Comparison of ENCODE assay signal across 10 cellular contexts in the genomic region with DNA sequence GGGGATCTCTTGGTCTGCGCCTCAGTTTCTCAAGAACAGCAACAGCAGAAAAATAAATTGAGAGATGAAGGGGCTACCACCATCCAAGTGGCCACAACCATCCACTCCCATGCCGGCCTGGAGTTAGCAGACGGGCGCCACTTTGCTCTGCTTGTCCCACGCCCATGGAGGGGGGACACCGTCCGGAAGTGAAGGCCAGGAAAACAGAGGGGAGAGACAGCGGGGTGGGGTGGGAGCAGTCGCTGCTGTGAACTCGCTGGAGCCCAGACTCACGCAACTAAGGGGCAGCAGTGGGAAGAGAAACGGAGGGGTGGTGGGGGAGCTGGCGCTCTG.
A peak's percentile ranks its signal among the peaks of the same experiment; 100 is the strongest.
DNase-seq lines count a peak whose midpoint lies in the region; ATAC-seq and TF ChIP-seq lines count a peak whose summit lies in the region.
"Had no signal": no experiment of that assay in that cellular context is flagged by ENCODE, and none has a peak within 500 bp of the region (broad histone marks: within the 10 kb centered on the region; RNA-seq: fewer than 3 reads in every experiment).

No MANE protein-coding gene starts in this region.

- TF ChIP-seq CTCF in activated B cell treated with CpG ODN at 0.5 μM for 24 hours (IDR thresholded peaks at IDR 0.05) (no peak), gastroesophageal sphincter (IDR thresholded peaks at IDR 0.05) (no peak), progenitor cell of endocrine pancreas (IDR thresholded peaks at IDR 0.05; ENCODE audit: unreplicated experiment) (no peak)

- ATAC-seq in CD4-positive, CD25-positive, alpha-beta regulatory T cell (ENCODE audit: low read depth in 2 of 2): no peak
- ATAC-seq in activated B cell treated with CpG ODN at 0.5 μM for 24 hours (ENCODE audit: low read depth) (no peak), gastroesophageal sphincter (no peak), HG02981 (IDR thresholded peaks at IDR 0.05; ENCODE audit: unreplicated experiment) (no peak)
- ATAC-seq: HCT116 had no signal

- peaks cover 0 to 4% (median 0%) of the 10 kb centered on the region in 7 donors for H3K9me3 Mint-ChIP-seq in CD4-positive, CD25-positive, alpha-beta regulatory T cell
- H3K9me3 Mint-ChIP-seq in activated B cell treated with CpG ODN at 0.5 μM for 24 hours (no peaks in the 10 kb centered on the region), progenitor cell of endocrine pancreas (ENCODE audit: low read depth) (peaks cover 7% of the 10 kb centered on the region)

- no peak overlapping the region for H3K4me3 ChIP-seq in CD4-positive, CD25-positive, alpha-beta regulatory T cell (ENCODE audit: low read depth, low read length)
- peak overlapping the region; percentile 49 to 67 for H3K4me3 ChIP-seq in gastroesophageal sphincter
- peak overlapping the region; percentile 45 for H3K4me3 ChIP-seq in skeletal muscle cell (ENCODE audit: low read depth, low read length)
- no peak overlapping the region for H3K4me3 ChIP-seq in MG63

- peak overlapping the region in 1 of 3 donors; percentile 69 for H3K27ac Mint-ChIP-seq in CD4-positive, CD25-positive, alpha-beta regulatory T cell
- H3K27ac Mint-ChIP-seq in activated B cell treated with CpG ODN at 0.5 μM for 24 hours (peak overlapping the region; percentile 75), progenitor cell of endocrine pancreas (no peak overlapping the region)

- intact Hi-C loops in activated B cell treated with CpG ODN at 0.5 μM for 24 hours (cut with micrococcal nuclease): loop anchor here (1.0 to 2.0 kb wide), 3 partner anchors 24 to 51 kb away; no protein-coding TSS in a partner anchor
- intact Hi-C loops in posterior vena cava (cut with DNase I): loop anchor here in 1 of 2 donors (5.0 kb wide), 1 partner anchor 215 kb away; no protein-coding TSS in a partner anchor

- no peaks in the 10 kb centered on the region for H3K36me3 Mint-ChIP-seq in CD4-positive, CD25-positive, alpha-beta regulatory T cell
- no peaks in the 10 kb centered on the region for H3K36me3 Mint-ChIP-seq in activated B cell treated with CpG ODN at 0.5 μM for 24 hours (ENCODE audit: low read depth)
- no peaks in the 10 kb centered on the region for H3K36me3 Mint-ChIP-seq in progenitor cell of endocrine pancreas (ENCODE audit: insufficient read depth)

- H3K27me3 Mint-ChIP-seq in CD4-positive, CD25-positive, alpha-beta regulatory T cell: peaks cover 69% of the 10 kb centered on the region
- H3K27me3 Mint-ChIP-seq in activated B cell treated with CpG ODN at 0.5 μM for 24 hours (peaks cover 3% of the 10 kb centered on the region), progenitor cell of endocrine pancreas (no peaks in the 10 kb centered on the region)

- H3K27ac ChIP-seq in CD4-positive, CD25-positive, alpha-beta regulatory T cell (ENCODE audit: insufficient read depth, low read length, poor library complexity, severe bottlenecking): no peak overlapping the region
- H3K27ac ChIP-seq in gastroesophageal sphincter: peak overlapping the region in 3 of 4 donors; percentile 28 to 78 (median 71)

- peaks cover 21% of the 10 kb centered on the region for H3K27me3 ChIP-seq in CD4-positive, CD25-positive, alpha-beta regulatory T cell (ENCODE audit: control insufficient read depth, insufficient read depth, low read length)
- no peaks in the 10 kb centered on the region for H3K27me3 ChIP-seq in gastroesophageal sphincter
- H3K27me3 ChIP-seq in MG63: no peaks in the 10 kb centered on the region

- TF ChIP-seq EP300 in gastroesophageal sphincter (IDR thresholded peaks at IDR 0.05): no peak

- H3K9me3 ChIP-seq in CD4-positive, CD25-positive, alpha-beta regulatory T cell (ENCODE audit: control insufficient read depth in 2 of 2, low read length in 2 of 2): no peaks in the 10 kb centered on the region
- H3K9me3 ChIP-seq in gastroesophageal sphincter (peaks cover 0 to 9% (median 0%) of the 10 kb centered on the region in 3 donors), MG63 (0 out of 2 replicates have a peak, but pooled peaks cover 3% of the 10 kb centered on the region)

- H3K4me1 Mint-ChIP-seq in CD4-positive, CD25-positive, alpha-beta regulatory T cell: peaks cover 0 to 15% (median 7%) of the 10 kb centered on the region in 4 donors
- H3K4me1 Mint-ChIP-seq in activated B cell treated with CpG ODN at 0.5 μM for 24 hours (peaks cover 13% of the 10 kb centered on the region), progenitor cell of endocrine pancreas (ENCODE audit: low read depth) (no peaks in the 10 kb centered on the region)

- peaks cover 14% of the 10 kb centered on the region for H3K4me1 ChIP-seq in CD4-positive, CD25-positive, alpha-beta regulatory T cell (ENCODE audit: control insufficient read depth, insufficient read depth, low read length, poor library complexity, severe bottlenecking)
- H3K4me1 ChIP-seq in gastroesophageal sphincter: peaks cover 0 to 20% (median 4%) of the 10 kb centered on the region in 3 donors

- no peak for TF ChIP-seq POLR2A in gastroesophageal sphincter (IDR thresholded peaks at IDR 0.05)

- H3K36me3 ChIP-seq in CD4-positive, CD25-positive, alpha-beta regulatory T cell (ENCODE audit: control insufficient read depth, insufficient read depth, low read length): no peaks in the 10 kb centered on the region
- H3K36me3 ChIP-seq in gastroesophageal sphincter (no peaks in the 10 kb centered on the region), MG63 (no peaks in the 10 kb centered on the region)

- 28% methylated on average over 5 of the region's 13 CpGs; no CpG with 5 or more reads in 1 of the 2 donors for WGBS in gastroesophageal sphincter (ENCODE audit: low coverage in 1 of 2), 2 donors

- no peak for DNase-seq in CD4-positive, CD25-positive, alpha-beta regulatory T cell
- DNase-seq in activated B cell treated with CpG ODN at 0.5 μM for 24 hours: no peak
- no peak for DNase-seq in skeletal muscle cell (ENCODE audit: low read depth)
- DNase-seq in posterior vena cava (ENCODE audit: low spot score): no peak
- no peak for DNase-seq in MG63
- no peak for DNase-seq in progenitor cell of endocrine pancreas (ENCODE audit: low spot score, unreplicated experiment)
- DNase-seq: SIG-M5 had no signal

- peak overlapping the region; percentile 83 to 89 (median 86) for H3K4me3 Mint-ChIP-seq in CD4-positive, CD25-positive, alpha-beta regulatory T cell
- H3K4me3 Mint-ChIP-seq in activated B cell treated with CpG ODN at 0.5 μM for 24 hours (peak overlapping the region; percentile 83), progenitor cell of endocrine pancreas (ENCODE audit: low read depth) (no peak overlapping the region)

- POLR2A ChIA-PET in activated B cell treated with CpG ODN at 0.5 μM for 24 hours (lab: Charles Lee): interaction anchor here (0.8 to 2.7 kb wide), 3 partner anchors 10 to 53 kb away, joined by 3 to 6 read pairs (median 6); no protein-coding TSS in a partner anchor

- CTCF ChIA-PET in activated B cell treated with CpG ODN at 0.5 μM for 24 hours (lab: Charles Lee): no interaction called here

Comparison
In these comparisons a context has a peak if more than half of its experiments do, and no peak if none do; other contexts are left out.
1. H3K4me3 ChIP-seq: peak in gastroesophageal sphincter (2 of 2) and skeletal muscle cell (single experiment); none in CD4-positive, CD25-positive, alpha-beta regulatory T cell (single experiment) and MG63 (single experiment).